In the genomic region with DNA sequence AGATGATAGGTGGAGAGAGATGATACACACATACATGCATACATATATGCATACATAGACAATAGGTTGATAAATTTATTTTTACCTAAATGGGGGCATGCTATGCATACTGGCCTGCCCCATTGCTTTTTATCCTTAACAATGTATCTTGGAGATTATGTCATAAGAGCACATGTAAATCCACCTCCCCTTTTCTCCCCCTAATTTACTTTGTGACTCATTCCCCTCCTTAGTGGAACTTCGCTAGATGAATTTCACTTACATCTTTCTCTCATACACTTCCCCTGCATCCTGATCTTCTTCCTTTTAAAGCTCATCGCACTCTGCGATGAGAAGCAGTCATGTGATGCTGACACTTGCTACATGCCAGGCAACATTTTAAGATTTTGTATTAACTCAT, we compare ENCODE assay signal across 28 cellular contexts.
DNase-seq lines count a peak whose midpoint lies in the region; ATAC-seq and TF ChIP-seq lines count a peak whose summit lies in the region.
"Had no signal": no experiment of that assay in that cellular context is flagged by ENCODE, and none has a peak within 500 bp of the region (broad histone marks: within the 10 kb centered on the region; RNA-seq: fewer than 3 reads in every experiment).

No MANE protein-coding gene starts in this region.

- H3K9me3 ChIP-seq in GM23248 (ENCODE audit: low read depth) = no peaks in the 10 kb centered on the region
- H3K9me3 ChIP-seq in PC-3 (ENCODE audit: low read length) = no peaks in the 10 kb centered on the region
- H3K9me3 ChIP-seq in fibroblast of lung (ENCODE audit: control insufficient read depth, insufficient read depth, low read depth, low read length) = no peaks in the 10 kb centered on the region
- H3K9me3 ChIP-seq in osteoblast (ENCODE audit: low read depth, low read length) = no peaks in the 10 kb centered on the region
- H3K9me3 ChIP-seq in upper lobe of right lung = no peaks in the 10 kb centered on the region
- H3K9me3 ChIP-seq: gastrocnemius medialis, upper lobe of left lung had no signal

- H3K9me3 Mint-ChIP-seq in activated naive CD8-positive, alpha-beta T cell treated with anti-CD3 and anti-CD28 coated beads, Interleukin-2, amount 50 U/mL, for 24 hours = no peaks in the 10 kb centered on the region
- H3K9me3 Mint-ChIP-seq: CD14-positive monocyte, memory B cell had no signal

- H3K9me2 ChIP-seq in GM23248 (ENCODE audit: insufficient read depth) (no peaks in the 10 kb centered on the region), PC-3 (replicated peaks; ENCODE audit: low read length) (no peaks in the 10 kb centered on the region)

- POLR2A ChIA-PET in PC-3 (lab: Charles Lee; ENCODE audit: unreplicated experiment) = no interaction called here

- no peaks in the 10 kb centered on the region for H3K27me3 Mint-ChIP-seq in activated naive CD8-positive, alpha-beta T cell treated with anti-CD3 and anti-CD28 coated beads, Interleukin-2, amount 50 U/mL, for 24 hours

- CTCF ChIA-PET in PC-3 (lab: Charles Lee) = no interaction called here

- BruUV-seq in PC-3 (replicated peaks; lab: Mats Ljungman, UMichigan) = no TSS peak

- TF ChIP-seq CTCF in PC-3 (conservative IDR thresholded peaks at IDR 0.05; ENCODE audit: low read depth, low read length) (no peak), fibroblast of lung (conservative IDR thresholded peaks at IDR 0.05 in 1 of 2, IDR thresholded peaks at IDR 0.05 in 1 of 2; ENCODE audit: low read depth in 1 of 2, low read length in 2 of 2) (no peak), osteoblast (IDR thresholded peaks at IDR 0.05; ENCODE audit: extremely low read depth, low read depth, low read length) (no peak), upper lobe of right lung (IDR thresholded peaks at IDR 0.05) (no peak)

- H3K9ac ChIP-seq in GM23248 = no peak overlapping the region
- no peak overlapping the region for H3K9ac ChIP-seq in PC-3 (ENCODE audit: low read length)
- H3K9ac ChIP-seq in fibroblast of lung (ENCODE audit: insufficient read depth, low read length) = no peak overlapping the region

- DNase-seq in GM23248 = peak; percentile 10
- DNase-seq in PC-3 = peak; percentile 66
- DNase-seq in fibroblast of lung (ENCODE audit: low read depth in 2 of 2) = peak; percentile 58 to 63
- DNase-seq in osteoblast (ENCODE audit: insufficient read length, low spot score, missing footprints) = peak; percentile 50
- DNase-seq in KG1 (lab: John Stamatoyannopoulos, UW) = no peak
- DNase-seq in upper lobe of right lung = no peak
- DNase-seq in activated naive CD8-positive, alpha-beta T cell treated with anti-CD3 and anti-CD28 coated beads, Interleukin-2, amount 50 U/mL, for 24 hours = no peak
- DNase-seq: activated CD4-positive, alpha-beta T cell treated with anti-CD3 and anti-CD28 coated beads for 48 hours; activated CD8-positive, alpha-beta memory T cell treated with anti-CD3 and anti-CD28 coated beads for 24 hours; activated gamma-delta T cell treated with Interleukin-2 at 50 U/mL for 16 hours; effector CD8-positive, alpha-beta T cell; erythroblast; gastrocnemius medialis; KBM-7; NCI-H1436; NCI-H2081 treated with DMSO at 0.1 percent for 48 hours; NCI-H82; posterior cingulate gyrus; right cardiac atrium; stimulated activated CD4-positive, alpha-beta T cell treated with anti-CD3 and anti-CD28 coated beads, Interleukin-12 subunit alpha, Interleukin-12 subunit beta, amount 100 ng/mL, for 4 hours; stimulated activated CD4-positive, alpha-beta T cell treated with anti-CD3 and anti-CD28 coated beads, Interleukin-4, amount 100 ng/mL, for 1 hour; substantia nigra; T-helper 2 cell; upper lobe of left lung had no signal

- H3K4me3 ChIP-seq in GM23248 = no peak overlapping the region
- no peak overlapping the region for H3K4me3 ChIP-seq in PC-3 (ENCODE audit: low read length)
- no peak overlapping the region for H3K4me3 ChIP-seq in fibroblast of lung (replicated peaks in 1 of 4; ENCODE audit: control extremely low read depth in 1 of 4, insufficient read depth in 1 of 4, low read depth in 3 of 4, low read length in 4 of 4)
- no peak overlapping the region for H3K4me3 ChIP-seq in osteoblast (ENCODE audit: insufficient read depth, low read length)
- H3K4me3 ChIP-seq in upper lobe of right lung = no peak overlapping the region
- H3K4me3 ChIP-seq: gastrocnemius medialis, hepatocyte, upper lobe of left lung had no signal

- H4K20me1 ChIP-seq in GM23248 (ENCODE audit: insufficient read depth) (no peaks in the 10 kb centered on the region), PC-3 (ENCODE audit: low read length) (no peaks in the 10 kb centered on the region), fibroblast of lung (ENCODE audit: control insufficient read depth, extremely low read depth, insufficient read depth, low read length) (no peaks in the 10 kb centered on the region), osteoblast (ENCODE audit: insufficient read depth, low read length) (no peaks in the 10 kb centered on the region)

- no peak overlapping the region for H3K27ac Mint-ChIP-seq in activated naive CD8-positive, alpha-beta T cell treated with anti-CD3 and anti-CD28 coated beads, Interleukin-2, amount 50 U/mL, for 24 hours
- H3K27ac Mint-ChIP-seq: memory B cell had no signal

- intact Hi-C loops in PC-3 (cut with micrococcal nuclease) (no loop called here), upper lobe of right lung (cut with DNase I) (no loop called here)

- H3K4me3 Mint-ChIP-seq in activated naive CD8-positive, alpha-beta T cell treated with anti-CD3 and anti-CD28 coated beads, Interleukin-2, amount 50 U/mL, for 24 hours = no peak overlapping the region
- H3K4me3 Mint-ChIP-seq: CD14-positive monocyte, memory B cell had no signal

- 91 to 92% methylated on average over 3 of the region's 3 CpGs for WGBS in GM23248 (ENCODE audit: low coverage in 1 of 2, low lambda C conversion rate in 2 of 2, missing lambda C conversion rate in 2 of 2), 2 experiments

- H3K4me2 ChIP-seq in GM23248 (ENCODE audit: unreplicated experiment) (no peak overlapping the region), PC-3 (ENCODE audit: low read length) (no peak overlapping the region), fibroblast of lung (ENCODE audit: extremely low read depth, insufficient read depth, low read length) (peak overlapping the region; percentile 25), osteoblast (ENCODE audit: insufficient read depth, low read length) (no peak overlapping the region)
- H3K4me2 ChIP-seq: hepatocyte had no signal

- no peaks in the 10 kb centered on the region for H3K36me3 Mint-ChIP-seq in activated naive CD8-positive, alpha-beta T cell treated with anti-CD3 and anti-CD28 coated beads, Interleukin-2, amount 50 U/mL, for 24 hours (ENCODE audit: low read depth)
- H3K36me3 Mint-ChIP-seq: CD14-positive monocyte, memory B cell had no signal

- H3K4me1 ChIP-seq in GM23248 (ENCODE audit: insufficient read depth) (no peaks in the 10 kb centered on the region), PC-3 (ENCODE audit: insufficient read depth, low read length) (peaks cover 9% of the 10 kb centered on the region; the same call in 1 of the 2 replicates), fibroblast of lung (ENCODE audit: control insufficient read depth, extremely low read depth, insufficient read depth, low read length) (peaks cover 2% of the 10 kb centered on the region), osteoblast (ENCODE audit: insufficient read depth, low read length) (peaks cover 7% of the 10 kb centered on the region), upper lobe of right lung (no peaks in the 10 kb centered on the region)
- H3K4me1 ChIP-seq: gastrocnemius medialis, upper lobe of left lung had no signal

- ATAC-seq in PC-3 (peak; percentile 67), GM18909 (IDR thresholded peaks at IDR 0.05; ENCODE audit: poor library complexity, unreplicated experiment) (no peak), upper lobe of right lung (no peak)
- no peak for ATAC-seq in activated naive CD8-positive, alpha-beta T cell treated with anti-CD3 and anti-CD28 coated beads, Interleukin-2, amount 50 U/mL, for 24 hours
- ATAC-seq: gastrocnemius medialis, right cardiac atrium had no signal

- no peak overlapping the region for H2AFZ ChIP-seq in GM23248
- no peak overlapping the region for H2AFZ ChIP-seq in PC-3 (ENCODE audit: low read length)
- no peak overlapping the region for H2AFZ ChIP-seq in fibroblast of lung (ENCODE audit: low read length)
- H2AFZ ChIP-seq in osteoblast (ENCODE audit: low read length) = no peak overlapping the region
- H2AFZ ChIP-seq: hepatocyte had no signal

- H3K27ac ChIP-seq in GM23248 = no peak overlapping the region
- H3K27ac ChIP-seq in PC-3 (ENCODE audit: low read length) = no peak overlapping the region
- H3K27ac ChIP-seq in fibroblast of lung (ENCODE audit: insufficient read depth, low read length) = no peak overlapping the region
- no peak overlapping the region for H3K27ac ChIP-seq in osteoblast (ENCODE audit: low read depth, low read length)
- H3K27ac ChIP-seq in upper lobe of right lung = no peak overlapping the region
- H3K27ac ChIP-seq: gastrocnemius medialis, hepatocyte, upper lobe of left lung had no signal

- H3F3A ChIP-seq in GM23248 (ENCODE audit: insufficient read depth) (no peaks in the 10 kb centered on the region), PC-3 (ENCODE audit: low read length, unreplicated experiment) (no peaks in the 10 kb centered on the region)

- in situ Hi-C loops in GM23248 (cut with MboI) = loop anchor here (10.0 to 25.0 kb wide), 2 partner anchors 602 to 1254 kb away; no protein-coding TSS in a partner anchor

- no peaks in the 10 kb centered on the region for H3K79me2 ChIP-seq in GM23248 (ENCODE audit: insufficient read depth)
- H3K79me2 ChIP-seq in PC-3 (ENCODE audit: low read length) = no peaks in the 10 kb centered on the region
- no peaks in the 10 kb centered on the region for H3K79me2 ChIP-seq in fibroblast of lung (ENCODE audit: control insufficient read depth, insufficient read depth, low read length)
- H3K79me2 ChIP-seq in osteoblast (ENCODE audit: insufficient read depth, low read length) = no peaks in the 10 kb centered on the region
- H3K79me2 ChIP-seq: hepatocyte had no signal

- no peaks in the 10 kb centered on the region for H3K4me1 Mint-ChIP-seq in activated naive CD8-positive, alpha-beta T cell treated with anti-CD3 and anti-CD28 coated beads, Interleukin-2, amount 50 U/mL, for 24 hours
- H3K4me1 Mint-ChIP-seq: CD14-positive monocyte had no signal

- H3K36me3 ChIP-seq in GM23248 (ENCODE audit: low read depth) (no peaks in the 10 kb centered on the region), PC-3 (ENCODE audit: low read depth, low read length) (no peaks in the 10 kb centered on the region), fibroblast of lung (ENCODE audit: control insufficient read depth, insufficient read depth, low read length) (no peaks in the 10 kb centered on the region), osteoblast (ENCODE audit: insufficient read depth, low read length) (no peaks in the 10 kb centered on the region), upper lobe of right lung (no peaks in the 10 kb centered on the region)
- H3K36me3 ChIP-seq: gastrocnemius medialis, upper lobe of left lung had no signal

- H3K27me3 ChIP-seq in GM23248 (replicated peaks; ENCODE audit: insufficient read depth) (no peaks in the 10 kb centered on the region), PC-3 (ENCODE audit: low read length) (no peaks in the 10 kb centered on the region), fibroblast of lung (ENCODE audit: control insufficient read depth, insufficient read depth, low read length) (no peaks in the 10 kb centered on the region), osteoblast (ENCODE audit: insufficient read depth, low read length) (no peaks in the 10 kb centered on the region), upper lobe of right lung (no peaks in the 10 kb centered on the region)
- H3K27me3 ChIP-seq: gastrocnemius medialis, hepatocyte, upper lobe of left lung had no signal

Comparison
In these comparisons a context has a peak if more than half of its experiments do, and no peak if none do; other contexts are left out.
1. DNase-seq: peak in GM23248 (single experiment), PC-3 (single experiment), fibroblast of lung (2 of 2) and osteoblast (single experiment); none in KG1 (single experiment), upper lobe of right lung (single experiment) and activated naive CD8-positive, alpha-beta T cell treated with anti-CD3 and anti-CD28 coated beads, Interleukin-2, amount 50 U/mL, for 24 hours (single experiment).